Comparison of ENCODE assay signal across 13 cellular contexts in genomic region chr13:32850311-32851052, GRCh38.
"Had no signal": no experiment of that assay in that cellular context is flagged by ENCODE, and none has a peak within 500 bp of the region (broad histone marks: within the 10 kb centered on the region; RNA-seq: fewer than 3 reads in every experiment).

No MANE protein-coding gene starts in this region.

- H3K27ac ChIP-seq: left lung, SJCRH30, tibial artery had no signal

- H3K4me3 ChIP-seq: left lung, SJCRH30, tibial artery had no signal

- H3K4me1 Mint-ChIP-seq: memory B cell had no signal

- H3K27me3 ChIP-seq: heart left ventricle, left lung, SJCRH30, tibial artery had no signal

- ATAC-seq: left lung; natural killer cell treated with Interleukin-12 subunit alpha and Interleukin-12 subunit beta and Interleukin-15 and Interleukin-18, amount 100 ng/mL, for 72 hours had no signal

- H3K9me3 ChIP-seq: heart left ventricle, left lung, SJCRH30, tibial artery had no signal

- H3K36me3 Mint-ChIP-seq: activated CD4-positive, alpha-beta memory T cell treated with anti-CD3 and anti-CD28 coated beads for 36 hours; memory B cell; natural killer cell treated with Interleukin-12 subunit alpha and Interleukin-12 subunit beta and Interleukin-15 and Interleukin-18, amount 100 ng/mL, for 72 hours had no signal

- DNase-seq: activated CD4-positive, alpha-beta memory T cell treated with anti-CD3 and anti-CD28 coated beads for 36 hours; activated CD4-positive, alpha-beta T cell treated with anti-CD3 and anti-CD28 coated beads for 1 hour; activated CD8-positive, alpha-beta memory T cell treated with anti-CD3 and anti-CD28 coated beads, Interleukin-2, amount 50 U/mL, for 4 hours; activated naive CD4-positive, alpha-beta T cell; caudate nucleus; cortex of kidney; heart left ventricle; left lung; SJCRH30; small intestine; tibial artery had no signal

- H3K36me3 ChIP-seq: heart left ventricle, left lung, SJCRH30, tibial artery had no signal

- H3K4me3 Mint-ChIP-seq: activated CD4-positive, alpha-beta memory T cell treated with anti-CD3 and anti-CD28 coated beads for 36 hours; memory B cell; natural killer cell treated with Interleukin-12 subunit alpha and Interleukin-12 subunit beta and Interleukin-15 and Interleukin-18, amount 100 ng/mL, for 72 hours had no signal

- H3K4me1 ChIP-seq: left lung had no signal

- H3K9me3 Mint-ChIP-seq: activated CD4-positive, alpha-beta memory T cell treated with anti-CD3 and anti-CD28 coated beads for 36 hours; memory B cell; natural killer cell treated with Interleukin-12 subunit alpha and Interleukin-12 subunit beta and Interleukin-15 and Interleukin-18, amount 100 ng/mL, for 72 hours had no signal

- H3K27ac Mint-ChIP-seq: activated CD4-positive, alpha-beta memory T cell treated with anti-CD3 and anti-CD28 coated beads for 36 hours; memory B cell; natural killer cell treated with Interleukin-12 subunit alpha and Interleukin-12 subunit beta and Interleukin-15 and Interleukin-18, amount 100 ng/mL, for 72 hours had no signal
